ENCODE assay signal across 10 cellular contexts in genomic region chr1:117146570-117147340, GRCh38. TPM values are rescaled to one million over a fixed set of nuclear protein-coding genes. Genes with fewer than 3 reads are reported as not detected.
DNase-seq lines count a peak whose midpoint lies in the region; TF ChIP-seq lines count a peak whose summit lies in the region.
"Had no signal": no experiment of that assay in that cellular context is flagged by ENCODE, and none has a peak within 500 bp of the region (broad histone marks: within the 10 kb centered on the region; RNA-seq: fewer than 3 reads in every experiment).

No MANE protein-coding gene starts in this region.

- peak overlapping the region; percentile 82 for H3K27ac ChIP-seq in SJSA1
- H3K27ac ChIP-seq: transverse colon had no signal

- H3K4me1 Mint-ChIP-seq in progenitor cell of endocrine pancreas (ENCODE audit: low read depth): peaks cover 23% of the 10 kb centered on the region
- H3K4me1 Mint-ChIP-seq: B cell had no signal

- peaks cover 29% of the 10 kb centered on the region for H3K4me1 ChIP-seq in SJSA1 (replicated peaks)
- H3K4me1 ChIP-seq: transverse colon had no signal

- H3K27me3 Mint-ChIP-seq in progenitor cell of endocrine pancreas: no peaks in the 10 kb centered on the region

- no peak overlapping the region for H3K4me3 ChIP-seq in SJSA1
- H3K4me3 ChIP-seq: transverse colon had no signal

- peaks cover 7% of the 10 kb centered on the region for H3K9me3 Mint-ChIP-seq in progenitor cell of endocrine pancreas (ENCODE audit: low read depth)

- peak; percentile 8 to 76 (median 57) for DNase-seq in NCI-H1417 (lab: John Stamatoyannopoulos, UW)
- no peak for DNase-seq in NCI-H1417 treated with DMSO at 0.1 percent for 48 hours (lab: John Stamatoyannopoulos, UW)
- peak; percentile 82 to 83 for DNase-seq in SJSA1 (ENCODE audit: low read depth in 1 of 2, low spot score in 2 of 2)
- DNase-seq in fibroblast of the conjunctiva (ENCODE audit: low read depth): peak; percentile 89
- peak; percentile 67 for DNase-seq in smooth muscle cell of the brain vasculature (ENCODE audit: low read depth, low spot score)
- no peak for DNase-seq in DMS114 treated with DMSO at 0.1 percent for 48 hours (lab: John Stamatoyannopoulos, UW; ENCODE audit: unreplicated experiment)
- no peak for DNase-seq in progenitor cell of endocrine pancreas (ENCODE audit: low spot score, unreplicated experiment)
- no peak for DNase-seq in T-helper 1 cell
- DNase-seq: transverse colon had no signal

- H3K36me3 ChIP-seq in SJSA1: no peaks in the 10 kb centered on the region
- H3K36me3 ChIP-seq: transverse colon had no signal

- no peaks in the 10 kb centered on the region for H3K27me3 ChIP-seq in SJSA1 (replicated peaks)
- H3K27me3 ChIP-seq: transverse colon had no signal

- no peak overlapping the region for H3K4me3 Mint-ChIP-seq in progenitor cell of endocrine pancreas (ENCODE audit: low read depth)
- H3K4me3 Mint-ChIP-seq: B cell had no signal

- TF ChIP-seq CTCF in progenitor cell of endocrine pancreas (IDR thresholded peaks at IDR 0.05; ENCODE audit: unreplicated experiment): no peak

- H3K27ac Mint-ChIP-seq in progenitor cell of endocrine pancreas: no peak overlapping the region
- H3K27ac Mint-ChIP-seq: B cell had no signal

- H3K36me3 Mint-ChIP-seq in progenitor cell of endocrine pancreas (ENCODE audit: insufficient read depth): no peaks in the 10 kb centered on the region

- no peaks in the 10 kb centered on the region for H3K9me3 ChIP-seq in SJSA1 (replicated peaks)
- H3K9me3 ChIP-seq: transverse colon had no signal

RNA-seq across cellular contexts. Expression of gene TRIM45, which starts 25.2 kb away (rescaled TPM):
- 1.6 and 2.3 TPM in 2 replicates for total RNA-seq in SJSA1 (2014; rRNA removed; shearing (Covaris generic))
- total RNA-seq in progenitor cell of endocrine pancreas: 48.0 and 50.9 TPM in 2 replicates

Comparison
In these comparisons a context has a peak if more than half of its experiments do, and no peak if none do; other contexts are left out.
1. DNase-seq: peak in NCI-H1417 (3 of 3), SJSA1 (2 of 2), fibroblast of the conjunctiva (single experiment) and smooth muscle cell of the brain vasculature (single experiment); none in NCI-H1417 treated with DMSO at 0.1 percent for 48 hours (single experiment), DMS114 treated with DMSO at 0.1 percent for 48 hours (single experiment), progenitor cell of endocrine pancreas (single experiment) and T-helper 1 cell (0 of 5).
2. RNA of gene TRIM45, which starts 25.2 kb away (total RNA-seq): 48.0 to 50.9 TPM in progenitor cell of endocrine pancreas; 1.6 to 2.3 TPM in SJSA1; every median in the first group is over 10 times any median in the second.